ENCODE assay signal across 16 cellular contexts in genomic region chr12:131816495-131816894, GRCh38. TPM values are rescaled to one million over a fixed set of nuclear protein-coding genes. Genes with fewer than 3 reads are reported as not detected.
DNase-seq lines count a peak whose midpoint lies in the region; ATAC-seq, FAIRE-seq and TF ChIP-seq lines count a peak whose summit lies in the region.
"Had no signal": no experiment of that assay in that cellular context is flagged by ENCODE, and none has a peak within 500 bp of the region (broad histone marks: within the 10 kb centered on the region; RNA-seq: fewer than 3 reads in every experiment).

No MANE protein-coding gene starts in this region.

- POLR2A ChIA-PET in activated B cell treated with CpG ODN at 0.5 μM for 24 hours (lab: Charles Lee) = interaction anchor here (0.6 kb wide), 1 partner anchor 90 kb away, joined by 3 read pairs; no protein-coding TSS in a partner anchor

- H3K9me3 ChIP-seq in BLaER1 treated with 17β-estradiol and CSF1 and Interleukin-3, amounts not matched to agents 10 nM and 100 nM (replicated peaks in 1 of 11) = peaks cover 18 to 38% (median 26%) of the 10 kb centered on the region in 11 experiments
- no peaks in the 10 kb centered on the region for H3K9me3 ChIP-seq in mesenchymal stem cell (ENCODE audit: control insufficient read depth, low read length)
- H3K9me3 ChIP-seq: HAP-1 had no signal

- no peak for TF ChIP-seq CTCF in activated B cell treated with CpG ODN at 0.5 μM for 24 hours (IDR thresholded peaks at IDR 0.05)

- H3K27me3 ChIP-seq in BLaER1 treated with 17β-estradiol and CSF1 and Interleukin-3, amounts not matched to agents 10 nM and 100 nM = peaks cover 0 to 6% (median 0%) of the 10 kb centered on the region in 11 experiments; a peak in 1 of 22 replicates
- H3K27me3 ChIP-seq in mesenchymal stem cell (ENCODE audit: control insufficient read depth in 1 of 2, insufficient read depth in 1 of 2, low read length in 2 of 2) = no peaks in the 10 kb centered on the region

- 90% methylated on average over 2 of the region's 5 CpGs for WGBS in mesenchymal stem cell

- H3K4ac ChIP-seq in mesenchymal stem cell (ENCODE audit: low read depth in 1 of 2, low read length in 2 of 2) = no peak overlapping the region

- no peaks in the 10 kb centered on the region for H4K20me1 ChIP-seq in BLaER1 treated with 17β-estradiol and CSF1 and Interleukin-3, amounts not matched to agents 10 nM and 100 nM

- no peaks in the 10 kb centered on the region for H3K79me1 ChIP-seq in mesenchymal stem cell (replicated peaks; ENCODE audit: low read length, poor library complexity, severe bottlenecking)

- DNase-seq in activated B cell treated with CpG ODN at 0.5 μM for 24 hours = no peak
- DNase-seq in mesenchymal stem cell = no peak
- no peak for DNase-seq in RCC 7860 (ENCODE audit: low spot score)
- DNase-seq in head of caudate nucleus = no peak
- no peak for DNase-seq in Ammon's horn (ENCODE audit: low spot score)
- DNase-seq: CD4-positive, alpha-beta T cell; DMS79; HFFc6 had no signal

- H3K9ac ChIP-seq in BLaER1 treated with 17β-estradiol and CSF1 and Interleukin-3, amounts not matched to agents 10 nM and 100 nM = peak overlapping the region in 8 of 11 experiments; percentile 44 to 83 (median 72); a peak in 10 of 22 replicates
- H3K9ac ChIP-seq in mesenchymal stem cell (ENCODE audit: low read length) = peak overlapping the region; percentile 40

- H3K14ac ChIP-seq in mesenchymal stem cell (ENCODE audit: low read length in 2 of 2) = no peak overlapping the region

- H3K36me3 Mint-ChIP-seq in activated B cell treated with CpG ODN at 0.5 μM for 24 hours (ENCODE audit: low read depth) = no peaks in the 10 kb centered on the region

- intact Hi-C loops in activated B cell treated with CpG ODN at 0.5 μM for 24 hours (cut with micrococcal nuclease) = no loop called here
- intact Hi-C loops in head of caudate nucleus (cut with DNase I) = no loop called here

- H3K4me3 Mint-ChIP-seq in activated B cell treated with CpG ODN at 0.5 μM for 24 hours = no peak overlapping the region
- H3K4me3 Mint-ChIP-seq: CD4-positive, alpha-beta T cell; GM23338; HFFc6 had no signal

- peak overlapping the region in 10 of 11 experiments; percentile 80 to 95 (median 90); a peak in 21 of 22 replicates for H3K4me2 ChIP-seq in BLaER1 treated with 17β-estradiol and CSF1 and Interleukin-3, amounts not matched to agents 10 nM and 100 nM
- H3K4me2 ChIP-seq in mesenchymal stem cell (ENCODE audit: low read length, poor library complexity, severe bottlenecking) = no peak overlapping the region
- H3K4me2 ChIP-seq: GM23338 had no signal

- H3K27ac ChIP-seq in BLaER1 treated with 17β-estradiol and CSF1 and Interleukin-3, amounts not matched to agents 10 nM and 100 nM = peak overlapping the region in 9 of 11 experiments; percentile 70 to 92 (median 89); a peak in 15 of 22 replicates
- H3K27ac ChIP-seq in mesenchymal stem cell (ENCODE audit: low read length, poor library complexity, severe bottlenecking) = no peak overlapping the region
- H3K27ac ChIP-seq: HL-60 had no signal

- H2BK120ac ChIP-seq in mesenchymal stem cell (ENCODE audit: low read depth, low read length) = no peak overlapping the region

- no peak overlapping the region for H4K8ac ChIP-seq in mesenchymal stem cell (ENCODE audit: low read length)

- no peak overlapping the region for H2BK15ac ChIP-seq in mesenchymal stem cell (ENCODE audit: low read depth, poor library complexity, severe bottlenecking)

- no peak overlapping the region for H2AK5ac ChIP-seq in mesenchymal stem cell (ENCODE audit: low read length, severe bottlenecking)

- no peak for FAIRE-seq in RCC 7860 (lab: Jason Lieb, UNC)
- FAIRE-seq: A204.1, GM12878, GM18507 had no signal

- H3K4me3 ChIP-seq in BLaER1 treated with 17β-estradiol and CSF1 and Interleukin-3, amounts not matched to agents 10 nM and 100 nM = peak overlapping the region in 4 of 10 experiments; percentile 53 to 71 (median 60); a peak in 4 of 20 replicates
- H3K4me3 ChIP-seq in mesenchymal stem cell (ENCODE audit: insufficient read depth in 1 of 2, low read depth in 1 of 2, low read length in 2 of 2) = no peak overlapping the region
- H3K4me3 ChIP-seq: GM12878, GM23338, HAP-1 had no signal

- peaks cover 0 to 44% (median 11%) of the 10 kb centered on the region in 11 experiments; a peak in 10 of 22 replicates for H3K36me3 ChIP-seq in BLaER1 treated with 17β-estradiol and CSF1 and Interleukin-3, amounts not matched to agents 10 nM and 100 nM
- H3K36me3 ChIP-seq in mesenchymal stem cell (ENCODE audit: control insufficient read depth in 1 of 2, insufficient read depth in 2 of 2, low read depth in 1 of 2, low read length in 2 of 2) = no peaks in the 10 kb centered on the region
- H3K36me3 ChIP-seq: HAP-1 had no signal

- H3K27me3 Mint-ChIP-seq in activated B cell treated with CpG ODN at 0.5 μM for 24 hours = no peaks in the 10 kb centered on the region
- H3K27me3 Mint-ChIP-seq: CD4-positive, alpha-beta T cell had no signal

- CTCF ChIA-PET in activated B cell treated with CpG ODN at 0.5 μM for 24 hours (lab: Charles Lee) = no interaction called here

- H3K9me3 Mint-ChIP-seq in activated B cell treated with CpG ODN at 0.5 μM for 24 hours = peaks cover 4% of the 10 kb centered on the region

- no peak overlapping the region for H2BK12ac ChIP-seq in mesenchymal stem cell (ENCODE audit: low read length in 2 of 2)

- no peak overlapping the region for H2BK5ac ChIP-seq in mesenchymal stem cell (ENCODE audit: low read depth, low read length, poor library complexity, severe bottlenecking)

- H3K18ac ChIP-seq in mesenchymal stem cell (ENCODE audit: low read depth in 1 of 2, low read length in 2 of 2) = no peak overlapping the region

- H3K23ac ChIP-seq in mesenchymal stem cell (ENCODE audit: low read length in 2 of 2) = no peak overlapping the region

- peaks cover 32% of the 10 kb centered on the region for H3K4me1 Mint-ChIP-seq in activated B cell treated with CpG ODN at 0.5 μM for 24 hours

- H3K4me1 ChIP-seq in BLaER1 treated with 17β-estradiol and CSF1 and Interleukin-3, amounts not matched to agents 10 nM and 100 nM = peaks cover 37 to 60% (median 54%) of the 10 kb centered on the region in 10 experiments
- H3K4me1 ChIP-seq in mesenchymal stem cell (ENCODE audit: control insufficient read depth, insufficient read depth, low read depth, low read length) = no peaks in the 10 kb centered on the region
- H3K4me1 ChIP-seq: HAP-1 had no signal

- ATAC-seq in activated B cell treated with CpG ODN at 0.5 μM for 24 hours (ENCODE audit: low read depth) = no peak
- ATAC-seq in HG03342 (IDR thresholded peaks at IDR 0.05; ENCODE audit: unreplicated experiment) = no peak
- ATAC-seq: GM12878, GM23338 had no signal

- H4K91ac ChIP-seq in mesenchymal stem cell (ENCODE audit: low read length) = no peak overlapping the region

- peak overlapping the region; percentile 8 for H3K27ac Mint-ChIP-seq in activated B cell treated with CpG ODN at 0.5 μM for 24 hours
- H3K27ac Mint-ChIP-seq: CD4-positive, alpha-beta T cell; GM23338; HFFc6 had no signal

- no peak overlapping the region for H2AFZ ChIP-seq in mesenchymal stem cell (ENCODE audit: low read depth, low read length)

RNA-seq across cellular contexts. Expression of gene MMP17, which starts 11.7 kb away (rescaled TPM):
- total RNA-seq in activated B cell treated with CpG ODN at 0.5 μM for 24 hours = 8.2 and 11.3 TPM in 2 replicates
- 2.3 TPM for polyA plus RNA-seq in mesenchymal stem cell (2013, experiment 1 of 2)
- polyA plus RNA-seq in mesenchymal stem cell (2013, experiment 2 of 2) = 2.7 TPM
